ENCODE assay signal across 4 cellular contexts in the genomic region with DNA sequence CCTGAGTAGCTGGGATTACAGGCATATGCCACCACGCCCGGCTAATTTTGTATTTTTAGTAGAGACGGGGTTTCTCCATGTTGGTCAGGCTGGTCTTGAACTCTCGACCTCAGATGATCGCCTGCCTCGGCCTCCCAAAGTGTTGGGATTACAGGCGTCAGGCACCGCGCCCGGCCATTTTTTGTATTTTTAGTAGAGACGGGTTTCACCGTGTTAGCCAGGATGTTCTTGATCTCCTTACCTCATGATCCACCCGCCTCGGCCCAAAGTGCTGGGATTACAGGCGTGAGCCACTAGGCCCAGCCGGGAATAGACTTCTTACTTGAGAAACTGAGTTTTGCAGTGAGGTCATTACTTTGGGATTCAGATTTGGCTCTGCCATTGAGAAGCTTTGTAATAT. TPM values are rescaled to one million over a fixed set of nuclear protein-coding genes. Genes with fewer than 3 reads are reported as not detected.
"Had no signal": no experiment of that assay in that cellular context is flagged by ENCODE, and none has a peak within 500 bp of the region (broad histone marks: within the 10 kb centered on the region; RNA-seq: fewer than 3 reads in every experiment).

No MANE protein-coding gene starts in this region.

RNA-seq across cellular contexts. Expression of gene LCK, which starts 47.1 kb away (rescaled TPM):
- total RNA-seq: GM23248, H4, HFFc6 had no signal
- polyA plus RNA-seq: GM23248 had no signal

RNA-seq across cellular contexts. Expression of gene FAM167B, which starts 51.2 kb away (rescaled TPM):
- polyA plus RNA-seq: IgD-negative memory B cell had no signal
